1 cellular context compared by ENCODE assay signal in the genomic region with DNA sequence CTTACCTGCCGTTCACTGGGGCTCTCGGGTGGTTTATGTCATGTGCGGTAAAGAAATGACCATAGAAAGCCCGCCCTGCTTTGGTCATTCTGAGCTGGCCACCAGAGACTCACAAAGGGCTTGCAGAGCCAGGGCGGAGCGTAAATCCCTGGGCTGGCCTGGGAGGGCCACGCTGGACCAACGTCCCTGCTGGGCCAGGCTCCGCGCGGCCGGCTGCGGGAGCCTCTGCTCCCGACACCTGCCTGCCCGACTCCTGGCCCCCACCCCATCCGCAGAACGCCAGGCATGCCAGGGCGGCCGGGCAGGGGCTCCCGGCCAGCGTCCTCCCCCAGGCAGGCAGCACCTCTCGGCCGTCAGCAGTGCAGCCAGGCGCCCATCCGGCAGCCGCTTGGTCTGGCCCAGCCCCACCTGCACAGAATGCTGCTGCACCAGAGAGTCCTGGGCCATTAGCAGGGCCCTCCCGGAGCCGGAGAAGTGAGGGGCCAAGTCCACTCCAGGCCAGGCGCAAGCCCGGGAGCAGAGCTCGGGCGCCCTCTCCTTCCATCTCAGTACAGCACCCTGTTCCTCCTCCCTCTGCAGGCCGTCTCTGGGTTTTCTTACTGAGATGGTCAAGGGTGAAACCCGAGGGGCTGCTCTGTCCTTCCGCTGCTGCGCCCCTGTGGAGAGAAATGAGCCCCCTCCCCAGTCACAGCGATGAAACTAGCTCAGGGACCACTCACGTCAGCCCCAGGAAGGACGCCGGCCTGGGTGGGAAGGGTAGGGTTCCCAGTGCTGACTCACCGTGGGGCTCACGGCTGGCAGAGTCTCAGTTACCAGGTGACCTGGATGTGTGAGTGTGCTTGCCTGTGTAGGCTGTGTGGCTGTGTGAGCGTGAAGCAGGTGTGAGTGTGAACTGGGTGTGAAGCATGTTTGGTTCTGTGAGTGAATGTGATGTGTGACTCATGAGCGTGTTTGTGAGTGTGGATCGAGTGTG.
A peak's percentile ranks its signal among the peaks of the same experiment; 100 is the strongest.
TF ChIP-seq lines count a peak whose summit lies in the region.

No MANE protein-coding gene starts in this region.

TF ChIP-seq in HepG2, 621 proteins besides CTCF, POLR2A, EP300 and RAD21 (continued from another document and continues in another):
- TF ChIP-seq, protein P1, sequence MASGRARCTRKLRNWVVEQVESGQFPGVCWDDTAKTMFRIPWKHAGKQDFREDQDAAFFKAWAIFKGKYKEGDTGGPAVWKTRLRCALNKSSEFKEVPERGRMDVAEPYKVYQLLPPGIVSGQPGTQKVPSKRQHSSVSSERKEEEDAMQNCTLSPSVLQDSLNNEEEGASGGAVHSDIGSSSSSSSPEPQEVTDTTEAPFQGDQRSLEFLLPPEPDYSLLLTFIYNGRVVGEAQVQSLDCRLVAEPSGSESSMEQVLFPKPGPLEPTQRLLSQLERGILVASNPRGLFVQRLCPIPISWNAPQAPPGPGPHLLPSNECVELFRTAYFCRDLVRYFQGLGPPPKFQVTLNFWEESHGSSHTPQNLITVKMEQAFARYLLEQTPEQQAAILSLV (CRISPR knock-in tag; IDR thresholded peaks at IDR 0.05; ENCODE audit: borderline replicate concordance), result 0 out of 2 replicates have a peak, but pooled peaks have one; percentile 30
- TF ChIP-seq SRSF1 (optimal IDR thresholded peaks at IDR 0.05; ENCODE audit: low read depth, low read length) (no peak), POGZ (CRISPR knock-in tag; IDR thresholded peaks at IDR 0.05) (0 out of 2 replicates have a peak, but pooled peaks have one; percentile 19), ZNF781 (CRISPR knock-in tag; IDR thresholded peaks at IDR 0.05; ENCODE audit: borderline replicate concordance, not compliant biosample characterization) (no peak), KDM5B (CRISPR knock-in tag; IDR thresholded peaks at IDR 0.05; ENCODE audit: borderline replicate concordance) (peak; percentile 38; the same call in 1 of the 2 replicates), ZNF703 (CRISPR knock-in tag; IDR thresholded peaks at IDR 0.05; ENCODE audit: borderline replicate concordance) (no peak), SOX6 (IDR thresholded peaks at IDR 0.05) (no peak), SOX6 (CRISPR knock-in tag; IDR thresholded peaks at IDR 0.05) (0 out of 2 replicates have a peak, but pooled peaks have one; percentile 42), ZBTB20 (CRISPR knock-in tag; IDR thresholded peaks at IDR 0.05; ENCODE audit: borderline replicate concordance, low read depth) (no peak), HES4 (CRISPR knock-in tag; IDR thresholded peaks at IDR 0.05; ENCODE audit: borderline replicate concordance) (no peak), ISL2 (CRISPR knock-in tag; IDR thresholded peaks at IDR 0.05) (no peak), ZNF562 (CRISPR knock-in tag; IDR thresholded peaks at IDR 0.05; ENCODE audit: borderline replicate concordance) (no peak), DR1 (CRISPR knock-in tag; IDR thresholded peaks at IDR 0.05) (peak; percentile 47; the same call in 1 of the 2 replicates), ZNF232 (CRISPR knock-in tag; IDR thresholded peaks at IDR 0.05; ENCODE audit: borderline replicate concordance) (no peak), ZNF609 (CRISPR knock-in tag; IDR thresholded peaks at IDR 0.05; ENCODE audit: borderline replicate concordance) (no peak), ZIK1 (CRISPR knock-in tag; IDR thresholded peaks at IDR 0.05; ENCODE audit: borderline replicate concordance, low read depth) (no peak), UBTF (CRISPR knock-in tag; IDR thresholded peaks at IDR 0.05) (peak; percentile 74), ZNF292 (CRISPR knock-in tag; IDR thresholded peaks at IDR 0.05; ENCODE audit: borderline replicate concordance, low read depth) (0 out of 2 replicates have a peak, but pooled peaks have one; percentile 24), WIZ (CRISPR knock-in tag; IDR thresholded peaks at IDR 0.05) (no peak), ZNF263 (CRISPR knock-in tag; IDR thresholded peaks at IDR 0.05) (peak; percentile 60; the same call in 1 of the 2 replicates), SPEN (CRISPR knock-in tag; IDR thresholded peaks at IDR 0.05; ENCODE audit: low read depth) (peak; percentile 52; the same call in 1 of the 2 replicates), BORCS8-MEF2B (CRISPR knock-in tag; IDR thresholded peaks at IDR 0.05) (no peak), ZNF768 (CRISPR knock-in tag; IDR thresholded peaks at IDR 0.05) (0 out of 2 replicates have a peak, but pooled peaks have one; percentile 12), ZFY (CRISPR knock-in tag; IDR thresholded peaks at IDR 0.05) (peak; percentile 42; the same call in 1 of the 2 replicates), ZZZ3 (CRISPR knock-in tag; IDR thresholded peaks at IDR 0.05; ENCODE audit: borderline replicate concordance) (no peak), ZNF512 (CRISPR knock-in tag; IDR thresholded peaks at IDR 0.05) (0 out of 2 replicates have a peak, but pooled peaks have one; percentile 52), ZBTB7B (CRISPR knock-in tag; IDR thresholded peaks at IDR 0.05) (no peak), MEIS2 (CRISPR knock-in tag; IDR thresholded peaks at IDR 0.05) (no peak), PRDM15 (CRISPR knock-in tag; IDR thresholded peaks at IDR 0.05) (0 out of 2 replicates have a peak, but pooled peaks have one; percentile 42), CC2D1A (CRISPR knock-in tag; IDR thresholded peaks at IDR 0.05) (no peak)
- TF ChIP-seq, protein P2, sequence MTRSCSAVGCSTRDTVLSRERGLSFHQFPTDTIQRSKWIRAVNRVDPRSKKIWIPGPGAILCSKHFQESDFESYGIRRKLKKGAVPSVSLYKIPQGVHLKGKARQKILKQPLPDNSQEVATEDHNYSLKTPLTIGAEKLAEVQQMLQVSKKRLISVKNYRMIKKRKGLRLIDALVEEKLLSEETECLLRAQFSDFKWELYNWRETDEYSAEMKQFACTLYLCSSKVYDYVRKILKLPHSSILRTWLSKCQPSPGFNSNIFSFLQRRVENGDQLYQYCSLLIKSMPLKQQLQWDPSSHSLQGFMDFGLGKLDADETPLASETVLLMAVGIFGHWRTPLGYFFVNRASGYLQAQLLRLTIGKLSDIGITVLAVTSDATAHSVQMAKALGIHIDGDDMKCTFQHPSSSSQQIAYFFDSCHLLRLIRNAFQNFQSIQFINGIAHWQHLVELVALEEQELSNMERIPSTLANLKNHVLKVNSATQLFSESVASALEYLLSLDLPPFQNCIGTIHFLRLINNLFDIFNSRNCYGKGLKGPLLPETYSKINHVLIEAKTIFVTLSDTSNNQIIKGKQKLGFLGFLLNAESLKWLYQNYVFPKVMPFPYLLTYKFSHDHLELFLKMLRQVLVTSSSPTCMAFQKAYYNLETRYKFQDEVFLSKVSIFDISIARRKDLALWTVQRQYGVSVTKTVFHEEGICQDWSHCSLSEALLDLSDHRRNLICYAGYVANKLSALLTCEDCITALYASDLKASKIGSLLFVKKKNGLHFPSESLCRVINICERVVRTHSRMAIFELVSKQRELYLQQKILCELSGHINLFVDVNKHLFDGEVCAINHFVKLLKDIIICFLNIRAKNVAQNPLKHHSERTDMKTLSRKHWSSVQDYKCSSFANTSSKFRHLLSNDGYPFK (CRISPR knock-in tag; IDR thresholded peaks at IDR 0.05; ENCODE audit: borderline replicate concordance), result 0 out of 2 replicates have a peak, but pooled peaks have one; percentile 49
